ENCODE assay signal across 17 cellular contexts in the genomic region with DNA sequence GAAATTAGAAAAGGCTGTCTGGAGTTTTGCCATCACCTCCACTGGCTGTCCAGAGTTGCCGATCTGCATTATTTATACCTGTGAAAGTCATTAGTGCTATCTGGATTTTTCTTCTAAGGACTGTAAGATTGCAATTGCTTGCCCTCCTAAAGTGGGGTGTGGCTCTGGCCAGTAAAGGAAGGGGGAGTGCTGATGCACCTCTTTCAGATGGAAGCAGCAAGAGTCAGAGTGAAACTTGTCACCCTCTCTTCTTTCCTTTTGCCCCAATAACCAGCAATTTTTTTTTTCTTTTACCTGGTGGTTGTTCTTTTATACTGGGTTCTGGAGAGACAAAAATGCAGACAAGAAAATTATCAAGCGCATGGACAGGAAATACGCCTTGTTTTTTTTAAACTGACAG.
"Had no signal": no experiment of that assay in that cellular context is flagged by ENCODE, and none has a peak within 500 bp of the region (broad histone marks: within the 10 kb centered on the region; RNA-seq: fewer than 3 reads in every experiment).

No MANE protein-coding gene starts in this region.

- H3K4me1 Mint-ChIP-seq: T-cell had no signal

- H3K27ac Mint-ChIP-seq: T-cell had no signal

- ATAC-seq: T-cell had no signal

- H3K36me3 Mint-ChIP-seq: T-cell had no signal

- H3K9me3 Mint-ChIP-seq: T-cell had no signal

- DNase-seq: KBM-7, MV-4-11, NCI-H1048, NCI-H1105, NCI-H146, NCI-H1694 treated with DMSO at 0.1 percent for 48 hours, NCI-H1930, NCI-H2081, NCI-H2107, NCI-H345, NCI-H524, NCI-H526 treated with DMSO at 0.1 percent for 48 hours, NCI-H748 treated with DMSO at 0.1 percent for 48 hours, SK-N-SH, SW 1271, T-cell had no signal

- H3K27ac ChIP-seq: RWPE1 had no signal

- H3K9me2 ChIP-seq: SK-N-SH had no signal

- H3K4me2 ChIP-seq: SK-N-SH had no signal

- H3K4me3 Mint-ChIP-seq: T-cell had no signal
